In genomic region chr19:58038688-58039204, GRCh38 we compare ENCODE assay signal across 1 cellular context.
A peak's percentile ranks its signal among the peaks of the same experiment; 100 is the strongest.
TF ChIP-seq lines count a peak whose summit lies in the region.

No MANE protein-coding gene starts in this region.

TF ChIP-seq in HepG2, 621 proteins besides CTCF, POLR2A, EP300 and RAD21 (continues in another document):
- TF ChIP-seq SOX6 (IDR thresholded peaks at IDR 0.05) (no peak), SOX6 (CRISPR knock-in tag; IDR thresholded peaks at IDR 0.05) (peak; percentile 57), SAFB2 (CRISPR knock-in tag; IDR thresholded peaks at IDR 0.05; ENCODE audit: borderline replicate concordance, low read depth) (no peak), ZBTB33 (CRISPR knock-in tag; IDR thresholded peaks at IDR 0.05) (no peak), KLF16 (CRISPR knock-in tag; IDR thresholded peaks at IDR 0.05) (peak in 1 of 2 experiments; percentile 64; a peak in 2 of 4 replicates), TARDBP (CRISPR knock-in tag; IDR thresholded peaks at IDR 0.05) (0 out of 2 replicates have a peak, but pooled peaks have one; percentile 41), PHF21A (CRISPR knock-in tag; IDR thresholded peaks at IDR 0.05) (0 out of 2 replicates have a peak, but pooled peaks have one; percentile 32), SMAD1 (CRISPR knock-in tag; IDR thresholded peaks at IDR 0.05; ENCODE audit: borderline replicate concordance, low read depth) (no peak), NFKB2 (CRISPR knock-in tag; IDR thresholded peaks at IDR 0.05; ENCODE audit: borderline replicate concordance) (no peak), DRAP1 (CRISPR knock-in tag; IDR thresholded peaks at IDR 0.05) (peak; percentile 12; the same call in 1 of the 2 replicates), ZNF746 (CRISPR knock-in tag; IDR thresholded peaks at IDR 0.05) (0 out of 2 replicates have a peak, but pooled peaks have one; percentile 46), ZNF619 (CRISPR knock-in tag; IDR thresholded peaks at IDR 0.05) (0 out of 2 replicates have a peak, but pooled peaks have one; percentile 24), PHF8 (CRISPR knock-in tag; IDR thresholded peaks at IDR 0.05) (peak; percentile 20; the same call in 1 of the 2 replicates), THAP9 (CRISPR knock-in tag; IDR thresholded peaks at IDR 0.05; ENCODE audit: borderline replicate concordance) (0 out of 2 replicates have a peak, but pooled peaks have one; percentile 46), KLF13 (CRISPR knock-in tag; IDR thresholded peaks at IDR 0.05) (no peak), CBX5 (CRISPR knock-in tag; IDR thresholded peaks at IDR 0.05; ENCODE audit: borderline replicate concordance) (peak; percentile 78; the same call in 1 of the 2 replicates), UBTF (CRISPR knock-in tag; IDR thresholded peaks at IDR 0.05) (peak; percentile 69), BCL3 (CRISPR knock-in tag; IDR thresholded peaks at IDR 0.05) (no peak), SP4 (CRISPR knock-in tag; IDR thresholded peaks at IDR 0.05) (peak; percentile 49; the same call in 1 of the 2 replicates), RARA (CRISPR knock-in tag; IDR thresholded peaks at IDR 0.05) (0 out of 2 replicates have a peak, but pooled peaks have one; percentile 22), NFYC (CRISPR knock-in tag; IDR thresholded peaks at IDR 0.05) (no peak), WIZ (CRISPR knock-in tag; IDR thresholded peaks at IDR 0.05) (no peak), REPIN1 (CRISPR knock-in tag; IDR thresholded peaks at IDR 0.05; ENCODE audit: borderline replicate concordance, low read depth) (peak; percentile 41; the same call in 1 of the 2 replicates), TEAD2 (CRISPR knock-in tag; IDR thresholded peaks at IDR 0.05) (no peak), KLF11 (CRISPR knock-in tag; IDR thresholded peaks at IDR 0.05) (no peak), ERF (CRISPR knock-in tag; IDR thresholded peaks at IDR 0.05) (peak; percentile 30; the same call in 1 of the 2 replicates)
- TF ChIP-seq, protein P1, sequence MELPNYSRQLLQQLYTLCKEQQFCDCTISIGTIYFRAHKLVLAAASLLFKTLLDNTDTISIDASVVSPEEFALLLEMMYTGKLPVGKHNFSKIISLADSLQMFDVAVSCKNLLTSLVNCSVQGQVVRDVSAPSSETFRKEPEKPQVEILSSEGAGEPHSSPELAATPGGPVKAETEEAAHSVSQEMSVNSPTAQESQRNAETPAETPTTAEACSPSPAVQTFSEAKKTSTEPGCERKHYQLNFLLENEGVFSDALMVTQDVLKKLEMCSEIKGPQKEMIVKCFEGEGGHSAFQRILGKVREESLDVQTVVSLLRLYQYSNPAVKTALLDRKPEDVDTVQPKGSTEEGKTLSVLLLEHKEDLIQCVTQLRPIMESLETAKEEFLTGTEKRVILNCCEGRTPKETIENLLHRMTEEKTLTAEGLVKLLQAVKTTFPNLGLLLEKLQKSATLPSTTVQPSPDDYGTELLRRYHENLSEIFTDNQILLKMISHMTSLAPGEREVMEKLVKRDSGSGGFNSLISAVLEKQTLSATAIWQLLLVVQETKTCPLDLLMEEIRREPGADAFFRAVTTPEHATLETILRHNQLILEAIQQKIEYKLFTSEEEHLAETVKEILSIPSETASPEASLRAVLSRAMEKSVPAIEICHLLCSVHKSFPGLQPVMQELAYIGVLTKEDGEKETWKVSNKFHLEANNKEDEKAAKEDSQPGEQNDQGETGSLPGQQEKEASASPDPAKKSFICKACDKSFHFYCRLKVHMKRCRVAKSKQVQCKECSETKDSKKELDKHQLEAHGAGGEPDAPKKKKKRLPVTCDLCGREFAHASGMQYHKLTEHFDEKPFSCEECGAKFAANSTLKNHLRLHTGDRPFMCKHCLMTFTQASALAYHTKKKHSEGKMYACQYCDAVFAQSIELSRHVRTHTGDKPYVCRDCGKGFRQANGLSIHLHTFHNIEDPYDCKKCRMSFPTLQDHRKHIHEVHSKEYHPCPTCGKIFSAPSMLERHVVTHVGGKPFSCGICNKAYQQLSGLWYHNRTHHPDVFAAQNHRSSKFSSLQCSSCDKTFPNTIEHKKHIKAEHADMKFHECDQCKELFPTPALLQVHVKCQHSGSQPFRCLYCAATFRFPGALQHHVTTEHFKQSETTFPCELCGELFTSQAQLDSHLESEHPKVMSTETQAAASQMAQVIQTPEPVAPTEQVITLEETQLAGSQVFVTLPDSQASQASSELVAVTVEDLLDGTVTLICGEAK (IDR thresholded peaks at IDR 0.05) = no peak
- TF ChIP-seq, protein P1 (CRISPR knock-in tag; IDR thresholded peaks at IDR 0.05) = 0 out of 2 replicates have a peak, but pooled peaks have one; percentile 32
- TF ChIP-seq, protein P2, sequence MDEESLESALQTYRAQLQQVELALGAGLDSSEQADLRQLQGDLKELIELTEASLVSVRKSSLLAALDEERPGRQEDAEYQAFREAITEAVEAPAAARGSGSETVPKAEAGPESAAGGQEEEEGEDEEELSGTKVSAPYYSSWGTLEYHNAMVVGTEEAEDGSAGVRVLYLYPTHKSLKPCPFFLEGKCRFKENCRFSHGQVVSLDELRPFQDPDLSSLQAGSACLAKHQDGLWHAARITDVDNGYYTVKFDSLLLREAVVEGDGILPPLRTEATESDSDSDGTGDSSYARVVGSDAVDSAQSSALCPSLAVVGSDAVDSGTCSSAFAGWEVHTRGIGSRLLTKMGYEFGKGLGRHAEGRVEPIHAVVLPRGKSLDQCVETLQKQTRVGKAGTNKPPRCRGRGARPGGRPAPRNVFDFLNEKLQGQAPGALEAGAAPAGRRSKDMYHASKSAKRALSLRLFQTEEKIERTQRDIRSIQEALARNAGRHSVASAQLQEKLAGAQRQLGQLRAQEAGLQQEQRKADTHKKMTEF (CRISPR knock-in tag; IDR thresholded peaks at IDR 0.05) = peak; percentile 23; the same call in 1 of the 2 replicates
- TF ChIP-seq, protein P3, sequence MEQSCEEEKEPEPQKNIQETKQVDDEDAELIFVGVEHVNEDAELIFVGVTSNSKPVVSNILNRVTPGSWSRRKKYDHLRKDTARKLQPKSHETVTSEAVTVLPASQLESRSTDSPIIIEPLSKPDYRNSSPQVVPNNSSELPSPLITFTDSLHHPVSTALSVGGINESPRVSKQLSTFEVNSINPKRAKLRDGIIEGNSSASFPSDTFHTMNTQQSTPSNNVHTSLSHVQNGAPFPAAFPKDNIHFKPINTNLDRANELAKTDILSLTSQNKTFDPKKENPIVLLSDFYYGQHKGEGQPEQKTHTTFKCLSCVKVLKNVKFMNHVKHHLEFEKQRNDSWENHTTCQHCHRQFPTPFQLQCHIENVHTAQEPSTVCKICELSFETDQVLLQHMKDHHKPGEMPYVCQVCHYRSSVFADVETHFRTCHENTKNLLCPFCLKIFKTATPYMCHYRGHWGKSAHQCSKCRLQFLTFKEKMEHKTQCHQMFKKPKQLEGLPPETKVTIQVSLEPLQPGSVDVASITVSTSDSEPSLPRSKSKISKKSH (CRISPR knock-in tag; IDR thresholded peaks at IDR 0.05; ENCODE audit: borderline replicate concordance) = peak; percentile 80; the same call in 1 of the 2 replicates
- TF ChIP-seq, protein P4, sequence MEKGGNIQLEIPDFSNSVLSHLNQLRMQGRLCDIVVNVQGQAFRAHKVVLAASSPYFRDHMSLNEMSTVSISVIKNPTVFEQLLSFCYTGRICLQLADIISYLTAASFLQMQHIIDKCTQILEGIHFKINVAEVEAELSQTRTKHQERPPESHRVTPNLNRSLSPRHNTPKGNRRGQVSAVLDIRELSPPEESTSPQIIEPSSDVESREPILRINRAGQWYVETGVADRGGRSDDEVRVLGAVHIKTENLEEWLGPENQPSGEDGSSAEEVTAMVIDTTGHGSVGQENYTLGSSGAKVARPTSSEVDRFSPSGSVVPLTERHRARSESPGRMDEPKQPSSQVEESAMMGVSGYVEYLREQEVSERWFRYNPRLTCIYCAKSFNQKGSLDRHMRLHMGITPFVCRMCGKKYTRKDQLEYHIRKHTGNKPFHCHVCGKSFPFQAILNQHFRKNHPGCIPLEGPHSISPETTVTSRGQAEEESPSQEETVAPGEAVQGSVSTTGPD (CRISPR knock-in tag; IDR thresholded peaks at IDR 0.05) = no peak
